ENCODE assay signal across 22 cellular contexts in the genomic region with DNA sequence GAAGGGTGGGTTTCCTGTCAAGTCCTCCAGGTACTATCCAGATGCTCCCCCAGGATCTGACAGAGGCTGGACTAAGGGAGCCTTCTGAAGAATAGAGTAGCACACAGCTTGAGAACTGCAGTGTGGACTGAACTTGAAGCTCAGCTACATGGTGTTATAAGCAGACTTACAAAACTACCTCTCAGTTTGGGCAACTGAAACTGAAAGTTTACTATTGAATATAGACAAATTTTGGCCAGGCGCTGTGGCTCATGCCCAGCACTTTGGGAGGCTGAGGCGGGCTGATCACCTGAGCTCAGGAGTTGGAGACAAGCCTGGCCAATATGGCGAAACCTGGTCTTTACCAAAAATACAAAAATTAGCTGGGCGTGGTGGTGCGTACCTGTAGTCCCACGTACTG.
"Had no signal": no experiment of that assay in that cellular context is flagged by ENCODE, and none has a peak within 500 bp of the region (broad histone marks: within the 10 kb centered on the region; RNA-seq: fewer than 3 reads in every experiment).

No MANE protein-coding gene starts in this region.

- H3K27ac Mint-ChIP-seq: T-helper 17 cell had no signal

- H3K27me3 ChIP-seq: SJCRH30 had no signal

- H3K36me3 ChIP-seq: SJCRH30 had no signal

- FAIRE-seq: HepG2 had no signal

- H3K27me3 Mint-ChIP-seq: T-helper 17 cell had no signal

- DNase-seq: IMR-90, Karpas-422, KG1, MV-4-11, NCI-H1048, NCI-H1105, NCI-H1417, NCI-H1436 treated with DMSO at 0.1 percent for 48 hours, NCI-H1694, NCI-H187 treated with DMSO at 0.1 percent for 48 hours, NCI-H2029 treated with DMSO at 0.1 percent for 48 hours, NCI-H2171 treated with DMSO at 0.1 percent for 48 hours, NCI-H345, NCI-H446 treated with DMSO at 0.1 percent for 48 hours, NCI-H510A treated with DMSO at 0.1 percent for 48 hours, NCI-H526, PC-3, SHP77 treated with DMSO at 0.1 percent for 48 hours, SJCRH30, T-helper 1 cell, T-helper 17 cell had no signal

- H3K4me3 Mint-ChIP-seq: T-helper 17 cell had no signal

- H3K4me3 ChIP-seq: SJCRH30 had no signal

- H3K4me1 Mint-ChIP-seq: T-helper 17 cell had no signal

- H3K4me1 ChIP-seq: SJCRH30 had no signal

- H3K27ac ChIP-seq: SJCRH30 had no signal
